18 cellular contexts compared by ENCODE assay signal in the genomic region with DNA sequence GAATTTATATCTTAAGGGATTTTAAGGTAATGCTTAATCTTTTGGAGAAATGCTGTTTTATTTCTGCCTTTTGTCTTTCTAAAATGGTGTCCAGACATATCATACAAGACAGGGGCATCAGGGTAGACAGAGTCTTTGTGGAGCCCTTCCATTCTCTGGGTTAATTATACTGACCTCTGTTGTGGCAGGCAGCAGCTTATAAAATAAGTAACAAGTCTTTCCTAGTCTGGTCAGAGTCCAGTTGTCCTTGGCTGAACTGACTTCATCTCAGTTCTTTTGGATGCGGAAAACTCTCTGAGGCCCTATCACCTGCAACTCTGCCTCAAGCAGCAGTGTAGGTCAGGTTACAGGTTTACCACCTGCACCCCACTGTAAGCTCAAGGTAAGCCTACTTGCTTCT. TPM values are rescaled to one million over a fixed set of nuclear protein-coding genes. Genes with fewer than 3 reads are reported as not detected.
DNase-seq lines count a peak whose midpoint lies in the region; ATAC-seq and TF ChIP-seq lines count a peak whose summit lies in the region.
"Had no signal": no experiment of that assay in that cellular context is flagged by ENCODE, and none has a peak within 500 bp of the region (broad histone marks: within the 10 kb centered on the region; RNA-seq: fewer than 3 reads in every experiment).

No MANE protein-coding gene starts in this region.

- no peaks in the 10 kb centered on the region for H3K9me2 ChIP-seq in MM.1S (replicated peaks; ENCODE audit: insufficient read depth, low read length)

- no peaks in the 10 kb centered on the region for H4K20me1 ChIP-seq in MM.1S (ENCODE audit: insufficient read depth, low read length)
- H4K20me1 ChIP-seq: BLaER1 had no signal

- H3K27ac ChIP-seq in right atrium auricular region (no peak overlapping the region), MM.1S (ENCODE audit: low read length) (no peak overlapping the region)
- H3K27ac ChIP-seq: BLaER1 had no signal

- no peaks in the 10 kb centered on the region for H3K79me2 ChIP-seq in MM.1S (ENCODE audit: low read length)

- DNase-seq in Right ventricle myocardium superior, result no peak
- DNase-seq in cardiac septum (ENCODE audit: low spot score), result no peak
- no peak for DNase-seq in left ventricle myocardium superior
- no peak for DNase-seq in right atrium auricular region (ENCODE audit: low spot score)
- no peak for DNase-seq in left colon
- no peak for DNase-seq in stimulated activated naive CD4-positive, alpha-beta T cell treated with Interleukin-2 at 50 U/mL for 16 hours (lab: John Stamatoyannopoulos, UW)
- no peak for DNase-seq in MM.1S
- DNase-seq: 8988T; ACHN; BE2C; C1 segment of cervical spinal cord; Caco-2; Calu3; CD4-positive, alpha-beta memory T cell; CD4-positive, CD25-positive, alpha-beta regulatory T cell; DMS79 treated with DMSO at 0.1 percent for 48 hours; GF-D8 had no signal

- H3K4me3 ChIP-seq in right atrium auricular region (no peak overlapping the region), MM.1S (ENCODE audit: low read length) (no peak overlapping the region)
- H3K4me3 ChIP-seq: BLaER1 had no signal

- no peak overlapping the region for H3K4me2 ChIP-seq in MM.1S (ENCODE audit: low read depth, low read length)
- H3K4me2 ChIP-seq: BLaER1 had no signal

- H3K9ac ChIP-seq in MM.1S (ENCODE audit: low read length), result no peak overlapping the region
- H3K9ac ChIP-seq: BLaER1 had no signal

- H3F3A ChIP-seq in MM.1S (ENCODE audit: insufficient read depth, low read length), result no peaks in the 10 kb centered on the region

- no peak overlapping the region for H2AFZ ChIP-seq in MM.1S (ENCODE audit: low read length)

- ATAC-seq in Right ventricle myocardium superior (ENCODE audit: poor library complexity), result peak; percentile 20
- ATAC-seq in left ventricle myocardium superior, result peak; percentile 52
- ATAC-seq in left colon, result peak; percentile 19

- H3K36me3 ChIP-seq in right atrium auricular region, result peaks cover 6% of the 10 kb centered on the region
- no peaks in the 10 kb centered on the region; the same call in 1 of the 2 replicates for H3K36me3 ChIP-seq in MM.1S (replicated peaks; ENCODE audit: insufficient read depth, low read length)

- H3K27me3 ChIP-seq in right atrium auricular region (no peaks in the 10 kb centered on the region), MM.1S (replicated peaks; ENCODE audit: insufficient read depth, low read length) (no peaks in the 10 kb centered on the region)
- H3K27me3 ChIP-seq: BE2C, BLaER1 had no signal

- H3K4me1 ChIP-seq in right atrium auricular region (no peaks in the 10 kb centered on the region), MM.1S (ENCODE audit: low read length) (no peaks in the 10 kb centered on the region)
- H3K4me1 ChIP-seq: BE2C, BLaER1, Caco-2 had no signal

- intact Hi-C loops in Right ventricle myocardium superior (cut with DNase I) (loop anchor here (10.0 kb wide), 1 partner anchor 192 kb away; no protein-coding TSS in a partner anchor), cardiac septum (cut with DNase I) (no loop called here), left ventricle myocardium superior (cut with micrococcal nuclease) (no loop called here), left colon (cut with DNase I, micrococcal nuclease) (no loop called here)

- TF ChIP-seq CTCF in right atrium auricular region (IDR thresholded peaks at IDR 0.05) (no peak), MM.1S (IDR thresholded peaks at IDR 0.05; ENCODE audit: low read length) (no peak)

- H3K9me3 ChIP-seq in right atrium auricular region (no peaks in the 10 kb centered on the region), MM.1S (replicated peaks; ENCODE audit: insufficient read depth, low read length) (no peaks in the 10 kb centered on the region)
- H3K9me3 ChIP-seq: BE2C, BLaER1, Caco-2 had no signal

RNA-seq across cellular contexts. Expression of a gene that starts 19.2 kb away (rescaled TPM):
- 11.4 TPM for total RNA-seq in Right ventricle myocardium superior
- 11.6 TPM for total RNA-seq in cardiac septum
- total RNA-seq in left ventricle myocardium superior, result 13.2 TPM
- total RNA-seq in right atrium auricular region, result 10 to 100 TPM; 10.2 to 11.2 TPM
- 10 to 100 TPM; 10.3 to 12.0 TPM for total RNA-seq in left colon

RNA-seq across cellular contexts. Expression of a gene that starts 20.3 kb away (rescaled TPM):
- total RNA-seq in Right ventricle myocardium superior, result not detected
- total RNA-seq in cardiac septum, result not detected
- total RNA-seq in left ventricle myocardium superior, result not detected
- under 1 TPM in 1 of 2 donors, not detected in 1; 0.43 TPM for total RNA-seq in right atrium auricular region
- total RNA-seq in left colon, result under 1 TPM in 1 of 2 donors, not detected in 1; 0.22 TPM
- total RNA-seq: Caco-2; Calu3; CD4-positive, alpha-beta memory T cell; CD4-positive, CD25-positive, alpha-beta regulatory T cell had no signal

RNA-seq across cellular contexts. Expression of a gene that starts 20.3 kb away (rescaled TPM):
- total RNA-seq in Right ventricle myocardium superior (2.0 TPM), cardiac septum (2.3 TPM), left ventricle myocardium superior (1.6 TPM), right atrium auricular region (1 to 10 TPM; 2.9 to 3.3 TPM), left colon (under 1 TPM; 0.24 to 0.39 TPM)
- total RNA-seq: Caco-2; Calu3; CD4-positive, CD25-positive, alpha-beta regulatory T cell had no signal

RNA-seq across cellular contexts. Expression of a gene that starts 23.0 kb away (rescaled TPM):
- 0.59 TPM for total RNA-seq in Right ventricle myocardium superior
- 0.57 TPM for total RNA-seq in cardiac septum
- total RNA-seq in left ventricle myocardium superior, result 0.72 TPM
- 1 to 10 TPM in 1 of 2 donors, under 1 TPM in 1; 0.30 to 1.4 TPM for total RNA-seq in right atrium auricular region
- 1 to 10 TPM; 1.1 to 1.5 TPM for total RNA-seq in left colon
- total RNA-seq: Caco-2; CD4-positive, CD25-positive, alpha-beta regulatory T cell had no signal

RNA-seq across cellular contexts. Expression of a gene that starts 27.5 kb away (rescaled TPM):
- total RNA-seq in Right ventricle myocardium superior (1.5 TPM), cardiac septum (0.86 TPM), left ventricle myocardium superior (3.5 TPM), right atrium auricular region (10 to 100 TPM; 53.6 to 61.6 TPM), left colon (1 to 10 TPM in 1 of 2 donors, not detected in 1; 4.8 TPM)
